In the genomic region with DNA sequence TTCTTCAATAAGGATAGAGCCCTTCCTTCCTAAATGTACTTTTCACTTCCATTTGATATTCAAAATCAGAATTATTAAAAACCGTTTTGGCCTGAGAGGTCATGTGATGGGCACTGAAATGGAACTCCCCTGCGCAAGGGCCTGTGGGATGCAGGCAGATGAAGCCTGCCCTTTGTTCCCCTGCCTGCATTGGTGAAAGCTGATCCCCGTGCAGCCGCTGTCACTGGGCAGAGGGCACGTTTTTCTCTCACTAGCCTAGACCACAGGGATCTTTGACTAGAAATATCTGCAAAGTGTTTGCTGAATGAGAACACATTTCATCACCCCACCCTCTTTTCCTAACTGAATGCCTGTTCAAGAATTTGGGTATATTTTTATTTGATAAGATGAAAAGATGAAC, we compare ENCODE assay signal across 11 cellular contexts.
A peak's percentile ranks its signal among the peaks of the same experiment; 100 is the strongest.
DNase-seq lines count a peak whose midpoint lies in the region; ATAC-seq and TF ChIP-seq lines count a peak whose summit lies in the region.
"Had no signal": no experiment of that assay in that cellular context is flagged by ENCODE, and none has a peak within 500 bp of the region (broad histone marks: within the 10 kb centered on the region; RNA-seq: fewer than 3 reads in every experiment).

No MANE protein-coding gene starts in this region.

- H3K36me3 ChIP-seq in colonic mucosa (no peaks in the 10 kb centered on the region), breast epithelium (no peaks in the 10 kb centered on the region)

- peaks cover 4% of the 10 kb centered on the region for H3K27me3 Mint-ChIP-seq in nephron (ENCODE audit: low read depth)
- H3K27me3 Mint-ChIP-seq in activated T-cell treated with anti-CD3 and anti-CD28 coated beads, Interleukin-2, amount 50 U/mL, for 72 hours (ENCODE audit: low read depth) = peaks cover 25% of the 10 kb centered on the region

- H3K27me3 ChIP-seq in colonic mucosa (no peaks in the 10 kb centered on the region), breast epithelium (no peaks in the 10 kb centered on the region)

- H3K4me1 ChIP-seq in colonic mucosa (no peaks in the 10 kb centered on the region), breast epithelium (no peaks in the 10 kb centered on the region)

- DNase-seq in DMS153 treated with DMSO at 0.1 percent for 48 hours (lab: John Stamatoyannopoulos, UW; ENCODE audit: unreplicated experiment) = peak; percentile 31
- peak; percentile 21 for DNase-seq in M059J (ENCODE audit: low read depth)
- DNase-seq in astrocyte of the hippocampus (ENCODE audit: low read depth, low spot score) = peak; percentile 36
- no peak for DNase-seq in colonic mucosa
- no peak for DNase-seq in activated T-cell treated with anti-CD3 and anti-CD28 coated beads, Interleukin-2, amount 50 U/mL, for 72 hours
- DNase-seq in breast epithelium (ENCODE audit: low spot score in 2 of 2) = no peak
- DNase-seq: activated CD4-positive, alpha-beta memory T cell treated with anti-CD3 and anti-CD28 coated beads for 36 hours; activated gamma-delta T cell; C1 segment of cervical spinal cord had no signal

- H3K27ac ChIP-seq in colonic mucosa (no peak overlapping the region), breast epithelium (no peak overlapping the region)

- ATAC-seq in HG02610 (IDR thresholded peaks at IDR 0.05; ENCODE audit: unreplicated experiment) = no peak
- ATAC-seq in activated T-cell treated with anti-CD3 and anti-CD28 coated beads, Interleukin-2, amount 50 U/mL, for 72 hours (replicated peaks in 1 of 2) = no peak

- H3K4me3 Mint-ChIP-seq in nephron = no peak overlapping the region
- no peak overlapping the region for H3K4me3 Mint-ChIP-seq in activated T-cell treated with anti-CD3 and anti-CD28 coated beads, Interleukin-2, amount 50 U/mL, for 72 hours
- H3K4me3 Mint-ChIP-seq: activated CD4-positive, alpha-beta memory T cell treated with anti-CD3 and anti-CD28 coated beads for 36 hours had no signal

- H3K4me3 ChIP-seq in colonic mucosa = no peak overlapping the region
- no peak overlapping the region for H3K4me3 ChIP-seq in breast epithelium

- H3K9ac ChIP-seq in colonic mucosa (ENCODE audit: low read depth in 2 of 2, low read length in 2 of 2) = no peak overlapping the region

- H3K9me3 ChIP-seq in colonic mucosa (no peaks in the 10 kb centered on the region), breast epithelium (no peaks in the 10 kb centered on the region)

- intact Hi-C loops in colonic mucosa (cut with DNase I) = no loop called here
- intact Hi-C loops in breast epithelium (cut with DNase I; ENCODE audit: low total_unique reads) = no loop called here

- TF ChIP-seq CTCF in nephron (IDR thresholded peaks at IDR 0.05; ENCODE audit: unreplicated experiment in 3 of 3) (no peak), colonic mucosa (IDR thresholded peaks at IDR 0.05) (no peak), breast epithelium (IDR thresholded peaks at IDR 0.05) (no peak)

- H3K36me3 Mint-ChIP-seq in nephron (ENCODE audit: low read depth) = no peaks in the 10 kb centered on the region
- H3K36me3 Mint-ChIP-seq in activated T-cell treated with anti-CD3 and anti-CD28 coated beads, Interleukin-2, amount 50 U/mL, for 72 hours (ENCODE audit: insufficient read depth in 2 of 2) = peaks cover 3 to 7% of the 10 kb centered on the region in 2 donors

- TF ChIP-seq POLR2A in breast epithelium (IDR thresholded peaks at IDR 0.05) = no peak

- peaks cover 3% of the 10 kb centered on the region for H3K9me3 Mint-ChIP-seq in nephron
- H3K9me3 Mint-ChIP-seq in activated T-cell treated with anti-CD3 and anti-CD28 coated beads, Interleukin-2, amount 50 U/mL, for 72 hours = peaks cover 2% of the 10 kb centered on the region in 2 donors

- peak overlapping the region; percentile 86 to 99 (median 88) for H3K27ac Mint-ChIP-seq in nephron
- H3K27ac Mint-ChIP-seq in activated T-cell treated with anti-CD3 and anti-CD28 coated beads, Interleukin-2, amount 50 U/mL, for 72 hours = no peak overlapping the region
- H3K27ac Mint-ChIP-seq: activated CD4-positive, alpha-beta memory T cell treated with anti-CD3 and anti-CD28 coated beads for 36 hours had no signal

- peaks cover 61% of the 10 kb centered on the region for H3K4me1 Mint-ChIP-seq in nephron
- peaks cover 6% of the 10 kb centered on the region for H3K4me1 Mint-ChIP-seq in activated T-cell treated with anti-CD3 and anti-CD28 coated beads, Interleukin-2, amount 50 U/mL, for 72 hours (ENCODE audit: low read depth)

Comparison
In these comparisons a context has a peak if more than half of its experiments do, and no peak if none do; other contexts are left out.
1. DNase-seq: peak in DMS153 treated with DMSO at 0.1 percent for 48 hours (single experiment), M059J (single experiment) and astrocyte of the hippocampus (single experiment); none in colonic mucosa (single experiment), activated T-cell treated with anti-CD3 and anti-CD28 coated beads, Interleukin-2, amount 50 U/mL, for 72 hours (0 of 2) and breast epithelium (0 of 2).